Comparison of ENCODE assay signal across 14 cellular contexts in the genomic region with DNA sequence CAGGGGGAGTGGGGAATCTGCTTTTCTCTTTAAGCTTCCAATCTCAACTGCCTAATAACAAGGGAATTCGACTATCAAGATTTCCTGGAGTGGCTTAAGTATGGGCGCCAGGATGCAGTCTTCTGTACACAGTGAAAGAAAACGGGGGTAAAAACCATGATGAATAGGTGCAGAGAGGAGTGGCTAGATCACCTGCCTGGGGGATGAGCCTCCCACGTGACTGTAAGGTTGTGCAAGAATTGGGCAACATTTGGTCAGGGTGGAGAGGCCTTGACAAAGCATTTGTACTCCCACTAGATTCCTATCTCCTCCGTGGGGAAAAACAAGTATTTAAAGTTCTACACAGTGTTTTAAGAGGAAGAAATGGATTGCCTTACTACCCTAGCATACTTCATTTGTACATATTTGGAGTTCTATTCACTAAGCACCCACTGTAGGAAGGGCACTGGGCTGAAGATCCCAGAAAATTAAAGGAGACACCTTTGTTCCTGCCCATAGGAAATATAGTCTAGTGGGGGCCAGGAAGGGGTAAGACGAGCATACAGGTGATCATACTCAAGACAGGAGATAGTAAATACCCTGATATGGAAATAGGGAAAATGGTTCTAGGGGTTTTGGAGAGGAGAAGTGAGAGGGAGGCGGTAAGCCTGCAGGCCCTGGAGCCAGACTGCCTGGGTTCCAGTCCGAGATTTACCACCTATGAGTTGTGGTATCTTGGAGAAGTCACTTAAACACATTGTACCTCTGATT. TPM values are rescaled to one million over a fixed set of nuclear protein-coding genes. Genes with fewer than 3 reads are reported as not detected.
DNase-seq lines count a peak whose midpoint lies in the region; ATAC-seq and TF ChIP-seq lines count a peak whose summit lies in the region.
"Had no signal": no experiment of that assay in that cellular context is flagged by ENCODE, and none has a peak within 500 bp of the region (broad histone marks: within the 10 kb centered on the region; RNA-seq: fewer than 3 reads in every experiment).

No MANE protein-coding gene starts in this region.

- no peaks in the 10 kb centered on the region for H3K9me3 Mint-ChIP-seq in mesothelial cell of epicardium
- H3K9me3 Mint-ChIP-seq: activated T-cell treated with anti-CD3 and anti-CD28 coated beads, Interleukin-2, amount 50 U/mL, for 4 hours; IgD-negative memory B cell had no signal

- no peaks in the 10 kb centered on the region for H3K27me3 Mint-ChIP-seq in mesothelial cell of epicardium (ENCODE audit: low read depth)

- TF ChIP-seq CTCF in AG10803 (conservative IDR thresholded peaks at IDR 0.05; ENCODE audit: low read length) (no peak), mesothelial cell of epicardium (IDR thresholded peaks at IDR 0.05; ENCODE audit: unreplicated experiment) (no peak)

- no peak overlapping the region for H3K4me3 Mint-ChIP-seq in mesothelial cell of epicardium
- H3K4me3 Mint-ChIP-seq: activated T-cell treated with anti-CD3 and anti-CD28 coated beads, Interleukin-2, amount 50 U/mL, for 4 hours; IgD-negative memory B cell had no signal

- WGBS in esophagus, 2 donors = 64 to 66% methylated on average over 8 of the region's 8 CpGs

- peaks cover 34% of the 10 kb centered on the region for H3K4me1 Mint-ChIP-seq in mesothelial cell of epicardium
- H3K4me1 Mint-ChIP-seq: IgD-negative memory B cell had no signal

- H3K27ac Mint-ChIP-seq in mesothelial cell of epicardium = peak overlapping the region; percentile 35
- H3K27ac Mint-ChIP-seq: IgD-negative memory B cell had no signal

- DNase-seq in AG10803 (ENCODE audit: low read depth) (peak; percentile 56), NCI-H510A treated with DMSO at 0.1 percent for 48 hours (lab: John Stamatoyannopoulos, UW) (peak; percentile 27), mesothelial cell of epicardium (ENCODE audit: low spot score in 2 of 2, unreplicated experiment in 2 of 2) (no peak), NAMALWA (ENCODE audit: low spot score) (no peak)
- no peak for DNase-seq in effector CD4-positive, alpha-beta T cell
- no peak for DNase-seq in NK-92 treated with Interleukin-12 subunit alpha and Interleukin-12 subunit beta, amount 100 ng/mL, for 24 hours (lab: John Stamatoyannopoulos, UW)
- DNase-seq: activated CD4-positive, alpha-beta T cell treated with anti-CD3 and anti-CD28 coated beads for 48 hours; activated T-cell treated with anti-CD3 and anti-CD28 coated beads, Interleukin-2, amount 50 U/mL, for 4 hours; amniotic stem cell; dermis blood vessel endothelial cell; NCI-H187 had no signal

- no peaks in the 10 kb centered on the region for H3K9me3 ChIP-seq in esophagus (ENCODE audit: control insufficient read depth in 2 of 2, insufficient read depth in 1 of 2, low read depth in 1 of 2, low read length in 1 of 2)

- H3K4me3 ChIP-seq in AG10803 (ENCODE audit: low read length) (no peak overlapping the region), esophagus (ENCODE audit: low read depth in 1 of 2, low read length in 2 of 2) (no peak overlapping the region)

- H3K4me1 ChIP-seq in esophagus (ENCODE audit: control insufficient read depth in 2 of 2, insufficient read depth in 2 of 2, low read length in 1 of 2) = peaks cover 5 to 16% of the 10 kb centered on the region in 2 donors

- H3K27ac ChIP-seq in esophagus (ENCODE audit: low read depth in 2 of 2, low read length in 1 of 2) = peak overlapping the region; percentile 1 to 22

- H3K36me3 Mint-ChIP-seq in mesothelial cell of epicardium = no peaks in the 10 kb centered on the region
- H3K36me3 Mint-ChIP-seq: IgD-negative memory B cell had no signal

- H3K36me3 ChIP-seq in esophagus (ENCODE audit: control insufficient read depth in 2 of 2, insufficient read depth in 2 of 2, low read length in 1 of 2) = no peaks in the 10 kb centered on the region

- no peaks in the 10 kb centered on the region for H3K27me3 ChIP-seq in esophagus (ENCODE audit: control insufficient read depth in 1 of 2, insufficient read depth in 2 of 2, low read length in 2 of 2)

- no peak for ATAC-seq in GM19455 (IDR thresholded peaks at IDR 0.05; ENCODE audit: unreplicated experiment)
- ATAC-seq: activated T-cell treated with anti-CD3 and anti-CD28 coated beads, Interleukin-2, amount 50 U/mL, for 4 hours had no signal

RNA-seq across cellular contexts. Expression of gene EPAS1, which starts 29.2 kb away (rescaled TPM):
- 10 to 100 TPM; 24.7 to 47.4 TPM for polyA plus RNA-seq in esophagus
- total RNA-seq in mesothelial cell of epicardium = 4.4 to 7.5 TPM (median 4.9 TPM) in 3 replicates
- polyA plus RNA-seq: IgD-negative memory B cell had no signal

Comparison
In these comparisons a context has a peak if more than half of its experiments do, and no peak if none do; other contexts are left out.
1. DNase-seq: peak in AG10803 (single experiment) and NCI-H510A treated with DMSO at 0.1 percent for 48 hours (single experiment); none in mesothelial cell of epicardium (0 of 2), effector CD4-positive, alpha-beta T cell (single experiment), NK-92 treated with Interleukin-12 subunit alpha and Interleukin-12 subunit beta, amount 100 ng/mL, for 24 hours (single experiment) and NAMALWA (single experiment).